In the genomic region with DNA sequence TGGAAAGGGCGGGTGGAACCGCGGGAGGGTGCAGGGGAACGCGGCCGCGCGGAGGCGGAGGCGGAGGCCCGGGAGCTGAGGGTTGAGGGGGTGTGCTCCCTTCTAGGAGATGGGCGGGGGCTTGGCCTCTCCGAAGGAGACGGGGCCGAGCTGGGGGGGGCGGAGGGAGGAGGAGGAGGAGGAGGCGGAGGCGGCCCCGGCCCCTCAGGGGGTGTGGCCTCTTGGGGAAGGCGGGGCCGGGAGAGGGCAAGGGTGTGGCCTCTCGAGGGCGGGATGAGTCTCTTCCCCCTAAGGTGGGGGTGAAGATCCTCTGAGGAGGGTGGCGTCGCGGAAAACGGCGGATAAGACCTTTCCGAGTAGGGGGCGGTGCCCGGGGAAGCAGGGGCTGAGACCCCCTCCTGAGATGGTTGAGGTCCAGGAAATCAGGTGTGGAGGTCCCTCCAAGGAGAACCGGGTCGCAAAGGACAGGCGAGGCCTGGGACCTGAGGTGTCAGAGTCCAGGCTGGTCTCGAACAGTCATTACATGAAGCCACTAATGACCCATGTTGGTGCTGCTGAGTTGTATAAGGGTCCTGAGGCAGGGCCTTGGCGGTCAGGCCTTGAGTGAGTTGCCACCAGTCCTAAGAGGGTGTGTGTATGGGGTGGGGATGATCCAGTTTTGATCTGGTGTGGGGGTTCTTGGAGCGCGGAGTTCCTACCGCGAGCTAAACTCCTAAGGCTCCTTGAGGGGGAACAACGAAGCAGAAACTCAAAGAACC, we compare ENCODE assay signal across 8 cellular contexts.
A peak's percentile ranks its signal among the peaks of the same experiment; 100 is the strongest.
DNase-seq lines count a peak whose midpoint lies in the region; ATAC-seq lines count a peak whose summit lies in the region.

No MANE protein-coding gene starts in this region.

- DNase-seq in NCI-H1436 (lab: John Stamatoyannopoulos, UW) (peak; percentile 78), NCI-H1436 treated with DMSO at 0.1 percent for 48 hours (lab: John Stamatoyannopoulos, UW) (no peak), NCI-H2196 treated with DMSO at 0.1 percent for 48 hours (lab: John Stamatoyannopoulos, UW; ENCODE audit: unreplicated experiment) (peak; percentile 30), cerebellar cortex (ENCODE audit: low spot score) (peak; percentile 77), kidney glomerular epithelial cell (lab: John Stamatoyannopoulos, UW) (peak; percentile 71)
- peak; percentile 77 to 83 for DNase-seq in activated CD4-positive, alpha-beta T cell treated with anti-CD3 and anti-CD28 coated beads for 24 hours (ENCODE audit: low read depth in 2 of 2)
- peak; percentile 87 to 91 for DNase-seq in stimulated activated CD4-positive, alpha-beta T cell treated with anti-CD3 and anti-CD28 coated beads, Interleukin-1b, Interleukin-23, amount 100 ng/mL, for 4 hours (ENCODE audit: low read depth in 2 of 2)

- ATAC-seq in HG02885 (IDR thresholded peaks at IDR 0.05; ENCODE audit: poor library complexity, unreplicated experiment) = peak; percentile 51
